Comparison of ENCODE assay signal across 20 cellular contexts in the genomic region with DNA sequence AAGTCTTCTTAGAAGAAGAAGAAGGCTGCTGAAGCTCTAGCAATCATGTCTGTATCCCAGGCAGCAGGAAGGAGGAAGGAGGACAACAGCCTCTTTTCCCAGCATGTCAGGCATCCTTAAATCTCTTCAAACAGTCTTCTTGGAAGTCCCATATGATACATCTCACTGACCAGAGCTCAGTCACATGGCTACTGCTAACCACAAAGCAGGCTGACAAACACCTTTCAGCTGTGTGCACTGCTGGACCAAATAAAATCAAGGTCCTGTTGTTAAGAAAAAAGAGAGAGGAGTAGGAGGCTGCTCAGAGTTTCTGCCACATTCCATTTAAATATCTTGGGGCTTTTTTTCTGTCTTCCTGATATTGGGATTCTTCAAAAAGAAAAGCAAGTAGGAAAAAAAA.
A peak's percentile ranks its signal among the peaks of the same experiment; 100 is the strongest.
DNase-seq lines count a peak whose midpoint lies in the region; ATAC-seq, FAIRE-seq and TF ChIP-seq lines count a peak whose summit lies in the region.
"Had no signal": no experiment of that assay in that cellular context is flagged by ENCODE, and none has a peak within 500 bp of the region (broad histone marks: within the 10 kb centered on the region; RNA-seq: fewer than 3 reads in every experiment).

No MANE protein-coding gene starts in this region.

- H3K27me3 Mint-ChIP-seq in astrocyte (ENCODE audit: low read depth, unreplicated experiment) (peaks cover 3% of the 10 kb centered on the region), neural progenitor cell (ENCODE audit: insufficient read depth, low read depth) (peaks cover 10% of the 10 kb centered on the region)

- peaks cover 37% of the 10 kb centered on the region for H3K4me1 ChIP-seq in astrocyte (ENCODE audit: insufficient read depth, low read length)
- H3K4me1 ChIP-seq in fibroblast of lung (ENCODE audit: control insufficient read depth, extremely low read depth, insufficient read depth, low read length), result no peaks in the 10 kb centered on the region
- peaks cover 15% of the 10 kb centered on the region for H3K4me1 ChIP-seq in neural progenitor cell

- H3K36me3 ChIP-seq in astrocyte (ENCODE audit: insufficient read depth, low read length) (no peaks in the 10 kb centered on the region), fibroblast of lung (ENCODE audit: control insufficient read depth, insufficient read depth, low read length) (no peaks in the 10 kb centered on the region), neural progenitor cell (no peaks in the 10 kb centered on the region)
- H3K36me3 ChIP-seq: BLaER1 had no signal

- H3K27me3 ChIP-seq in astrocyte (ENCODE audit: insufficient read depth, low read length), result no peaks in the 10 kb centered on the region
- peaks cover 8% of the 10 kb centered on the region for H3K27me3 ChIP-seq in fibroblast of lung (ENCODE audit: control insufficient read depth, insufficient read depth, low read length)
- no peaks in the 10 kb centered on the region for H3K27me3 ChIP-seq in neural progenitor cell
- H3K27me3 ChIP-seq: BLaER1 had no signal

- H3K9ac ChIP-seq in astrocyte (ENCODE audit: low read length) (no peak overlapping the region), fibroblast of lung (ENCODE audit: insufficient read depth, low read length) (no peak overlapping the region), neural progenitor cell (no peak overlapping the region)
- H3K9ac ChIP-seq: BLaER1 had no signal

- peak overlapping the region; percentile 38 for H3K27ac Mint-ChIP-seq in astrocyte (ENCODE audit: unreplicated experiment)
- peak overlapping the region; percentile 31 for H3K27ac Mint-ChIP-seq in neural progenitor cell
- H3K27ac Mint-ChIP-seq: CD8-positive, alpha-beta T cell had no signal

- H3F3A ChIP-seq in neural progenitor cell (ENCODE audit: low read depth), result peaks cover 8% of the 10 kb centered on the region

- no peak overlapping the region for H3K4me3 ChIP-seq in astrocyte (ENCODE audit: insufficient read depth, low read depth, low read length)
- H3K4me3 ChIP-seq in fibroblast of lung (replicated peaks in 1 of 4; ENCODE audit: control extremely low read depth in 1 of 4, insufficient read depth in 1 of 4, low read depth in 3 of 4, low read length in 4 of 4), result no peak overlapping the region
- H3K4me3 ChIP-seq in neural progenitor cell, result no peak overlapping the region
- H3K4me3 ChIP-seq: BLaER1 had no signal

- DNase-seq in astrocyte (ENCODE audit: low read depth) (peak; percentile 80), fibroblast of lung (ENCODE audit: low read depth in 2 of 2) (peak; percentile 15 to 82), neural progenitor cell (ENCODE audit: low spot score) (no peak), cerebellum (ENCODE audit: low spot score) (no peak), NCI-H2107 treated with DMSO at 0.1 percent for 48 hours (lab: John Stamatoyannopoulos, UW; ENCODE audit: unreplicated experiment) (no peak)
- DNase-seq in stimulated activated CD8-positive, alpha-beta memory T cell treated with anti-CD3 and anti-CD28 coated beads, Interleukin-4, amount 100 ng/mL, for 48 hours, result no peak
- DNase-seq: Calu3; CD8-positive, alpha-beta T cell; EL; Karpas-422; NCI-H1417 treated with DMSO at 0.1 percent for 48 hours; NCI-H187 treated with DMSO at 0.1 percent for 48 hours; NCI-H345; NCI-H524 treated with DMSO at 0.1 percent for 48 hours; PC-3; RPMI8226; SHP77 treated with DMSO at 0.1 percent for 48 hours had no signal

- no peaks in the 10 kb centered on the region for H3K36me3 Mint-ChIP-seq in astrocyte (ENCODE audit: low read depth, unreplicated experiment)
- H3K36me3 Mint-ChIP-seq in neural progenitor cell, result no peaks in the 10 kb centered on the region
- H3K36me3 Mint-ChIP-seq: CD8-positive, alpha-beta T cell had no signal

- H3K9me3 Mint-ChIP-seq in astrocyte (ENCODE audit: unreplicated experiment) (peaks cover 1% of the 10 kb centered on the region), neural progenitor cell (peaks cover 12% of the 10 kb centered on the region)
- H3K9me3 Mint-ChIP-seq: CD8-positive, alpha-beta T cell had no signal

- ATAC-seq in HG03457 (IDR thresholded peaks at IDR 0.05; ENCODE audit: unreplicated experiment), result no peak
- ATAC-seq: CD8-positive, alpha-beta T cell; PC-3 had no signal

- peaks cover 35% of the 10 kb centered on the region for H3K4me1 Mint-ChIP-seq in astrocyte (ENCODE audit: low read depth, unreplicated experiment)
- peaks cover 54% of the 10 kb centered on the region for H3K4me1 Mint-ChIP-seq in neural progenitor cell

- H3K4me2 ChIP-seq in astrocyte (ENCODE audit: low read length) (peak overlapping the region; percentile 75), fibroblast of lung (ENCODE audit: extremely low read depth, insufficient read depth, low read length) (no peak overlapping the region), neural progenitor cell (no peak overlapping the region)
- H3K4me2 ChIP-seq: BLaER1 had no signal

- FAIRE-seq in astrocyte (lab: Jason Lieb, UNC), result no peak
- FAIRE-seq: GM12891 had no signal

- no peaks in the 10 kb centered on the region for H3K79me2 ChIP-seq in astrocyte (ENCODE audit: insufficient read depth, low read length)
- H3K79me2 ChIP-seq in fibroblast of lung (ENCODE audit: control insufficient read depth, insufficient read depth, low read length), result no peaks in the 10 kb centered on the region
- no peaks in the 10 kb centered on the region for H3K79me2 ChIP-seq in neural progenitor cell (ENCODE audit: low read depth)

- peak overlapping the region; percentile 82 for H3K27ac ChIP-seq in astrocyte (ENCODE audit: low read depth, low read length)
- no peak overlapping the region for H3K27ac ChIP-seq in fibroblast of lung (ENCODE audit: insufficient read depth, low read length)
- H3K27ac ChIP-seq in neural progenitor cell, result no peak overlapping the region
- H3K27ac ChIP-seq: BLaER1 had no signal

- TF ChIP-seq CTCF in astrocyte (IDR thresholded peaks at IDR 0.05; ENCODE audit: insufficient read depth, low read depth, low read length) (no peak), fibroblast of lung (conservative IDR thresholded peaks at IDR 0.05 in 1 of 2, IDR thresholded peaks at IDR 0.05 in 1 of 2; ENCODE audit: low read depth in 1 of 2, low read length in 2 of 2) (no peak), neural progenitor cell (IDR thresholded peaks at IDR 0.05) (no peak)

- H4K20me1 ChIP-seq in astrocyte (ENCODE audit: insufficient read depth, low read length), result no peaks in the 10 kb centered on the region
- H4K20me1 ChIP-seq in fibroblast of lung (ENCODE audit: control insufficient read depth, extremely low read depth, insufficient read depth, low read length), result no peaks in the 10 kb centered on the region
- H4K20me1 ChIP-seq in neural progenitor cell (ENCODE audit: low read depth), result no peaks in the 10 kb centered on the region
- H4K20me1 ChIP-seq: BLaER1 had no signal

- H3K9me3 ChIP-seq in astrocyte (ENCODE audit: insufficient read depth, low read depth, low read length) (no peaks in the 10 kb centered on the region), fibroblast of lung (ENCODE audit: control insufficient read depth, insufficient read depth, low read depth, low read length) (no peaks in the 10 kb centered on the region), neural progenitor cell (ENCODE audit: low read depth) (no peaks in the 10 kb centered on the region)

- H2AFZ ChIP-seq in astrocyte (ENCODE audit: low read depth, low read length), result no peak overlapping the region
- no peak overlapping the region for H2AFZ ChIP-seq in fibroblast of lung (ENCODE audit: low read length)
- H2AFZ ChIP-seq in neural progenitor cell (replicated peaks), result no peak overlapping the region

- no peak overlapping the region for H3K4me3 Mint-ChIP-seq in astrocyte (ENCODE audit: unreplicated experiment)
- H3K4me3 Mint-ChIP-seq in neural progenitor cell, result no peak overlapping the region
- H3K4me3 Mint-ChIP-seq: CD8-positive, alpha-beta T cell had no signal

Comparison
In these comparisons a context has a peak if more than half of its experiments do, and no peak if none do; other contexts are left out.
1. DNase-seq: peak in astrocyte (single experiment) and fibroblast of lung (2 of 2); none in neural progenitor cell (single experiment), stimulated activated CD8-positive, alpha-beta memory T cell treated with anti-CD3 and anti-CD28 coated beads, Interleukin-4, amount 100 ng/mL, for 48 hours (single experiment), cerebellum (single experiment) and NCI-H2107 treated with DMSO at 0.1 percent for 48 hours (single experiment).